In genomic region chr2:45813003-45813601, GRCh38 we compare ENCODE assay signal across 11 cellular contexts.
A peak's percentile ranks its signal among the peaks of the same experiment; 100 is the strongest.
DNase-seq lines count a peak whose midpoint lies in the region; ATAC-seq and TF ChIP-seq lines count a peak whose summit lies in the region.
"Had no signal": no experiment of that assay in that cellular context is flagged by ENCODE, and none has a peak within 500 bp of the region (broad histone marks: within the 10 kb centered on the region; RNA-seq: fewer than 3 reads in every experiment).

No MANE protein-coding gene starts in this region.

- H3K9me3 Mint-ChIP-seq in endodermal cell: no peaks in the 10 kb centered on the region
- no peaks in the 10 kb centered on the region for H3K9me3 Mint-ChIP-seq in nephron
- peaks cover 3% of the 10 kb centered on the region; the same call in 1 of the 2 replicates for H3K9me3 Mint-ChIP-seq in WTC11
- H3K9me3 Mint-ChIP-seq: central memory CD8-positive, alpha-beta T cell had no signal

- H3K27ac ChIP-seq in endodermal cell (ENCODE audit: low read depth, low read length): peak overlapping the region; percentile 66
- H3K27ac ChIP-seq in PC-3 (ENCODE audit: low read length): no peak overlapping the region
- no peak overlapping the region for H3K27ac ChIP-seq in tibial artery

- H3K4me3 Mint-ChIP-seq in endodermal cell (no peak overlapping the region), nephron (peak overlapping the region in 1 of 3 experiments; percentile 16), WTC11 (no peak overlapping the region)
- H3K4me3 Mint-ChIP-seq: central memory CD8-positive, alpha-beta T cell had no signal

- no peaks in the 10 kb centered on the region for H3F3A ChIP-seq in PC-3 (ENCODE audit: low read length, unreplicated experiment)

- H3K27me3 ChIP-seq in endodermal cell (ENCODE audit: control insufficient read depth, insufficient read depth, low read length, poor library complexity, severe bottlenecking) (no peaks in the 10 kb centered on the region), PC-3 (ENCODE audit: low read length) (no peaks in the 10 kb centered on the region), tibial artery (no peaks in the 10 kb centered on the region)

- H3K4me1 ChIP-seq in endodermal cell (ENCODE audit: control insufficient read depth, insufficient read depth, low read length) (peaks cover 15% of the 10 kb centered on the region), PC-3 (ENCODE audit: insufficient read depth, low read length) (peaks cover 16% of the 10 kb centered on the region), tibial artery (peaks cover 0 to 28% (median 7%) of the 10 kb centered on the region in 4 donors)

- H3K9me3 ChIP-seq in endodermal cell (ENCODE audit: control insufficient read depth, low read length) (no peaks in the 10 kb centered on the region), PC-3 (ENCODE audit: low read length) (no peaks in the 10 kb centered on the region), tibial artery (no peaks in the 10 kb centered on the region)

- H3K9ac ChIP-seq in endodermal cell (ENCODE audit: extremely low read depth, low read length, poor library complexity, severe bottlenecking): no peak overlapping the region
- H3K9ac ChIP-seq in PC-3 (ENCODE audit: low read length): no peak overlapping the region

- H3K27me3 Mint-ChIP-seq in endodermal cell (ENCODE audit: insufficient read depth) (peaks cover 9% of the 10 kb centered on the region), nephron (ENCODE audit: low read depth) (peaks cover 7% of the 10 kb centered on the region), WTC11 (ENCODE audit: low read depth) (no peaks in the 10 kb centered on the region)
- H3K27me3 Mint-ChIP-seq: central memory CD8-positive, alpha-beta T cell had no signal

- BruUV-seq in PC-3 (replicated peaks; lab: Mats Ljungman, UMichigan): no TSS peak

- no peaks in the 10 kb centered on the region for H4K20me1 ChIP-seq in PC-3 (ENCODE audit: low read length)

- H3K4me2 ChIP-seq in PC-3 (ENCODE audit: low read length): no peak overlapping the region

- POLR2A ChIA-PET in WTC11 (lab: Charles Lee): no interaction called here
- POLR2A ChIA-PET in PC-3 (lab: Charles Lee; ENCODE audit: unreplicated experiment): no interaction called here

- H3K36me3 ChIP-seq in endodermal cell (ENCODE audit: control insufficient read depth, insufficient read depth, low read length) (no peaks in the 10 kb centered on the region), PC-3 (ENCODE audit: low read depth, low read length) (no peaks in the 10 kb centered on the region), tibial artery (no peaks in the 10 kb centered on the region)

- intact Hi-C loops in PC-3 (cut with micrococcal nuclease): no loop called here
- intact Hi-C loops in tibial artery (cut with DNase I; ENCODE audit: low total_unique reads): no loop called here

- H3K4me3 ChIP-seq in endodermal cell (ENCODE audit: low read length): no peak overlapping the region
- H3K4me3 ChIP-seq in PC-3 (ENCODE audit: low read length): no peak overlapping the region
- H3K4me3 ChIP-seq in tibial artery: no peak overlapping the region

- TF ChIP-seq CTCF in endodermal cell (conservative IDR thresholded peaks at IDR 0.05) (no peak), nephron (IDR thresholded peaks at IDR 0.05; ENCODE audit: unreplicated experiment in 3 of 3) (no peak), WTC11 (IDR thresholded peaks at IDR 0.05) (no peak), PC-3 (conservative IDR thresholded peaks at IDR 0.05; ENCODE audit: low read depth, low read length) (no peak), tibial artery (IDR thresholded peaks at IDR 0.05) (no peak)

- DNase-seq in DMS79 treated with DMSO at 0.1 percent for 48 hours (lab: John Stamatoyannopoulos, UW): peak; percentile 91
- peak; percentile 72 for DNase-seq in NCI-H2171 treated with DMSO at 0.1 percent for 48 hours (lab: John Stamatoyannopoulos, UW)
- DNase-seq in endodermal cell: no peak
- DNase-seq in WTC11 (ENCODE audit: low spot score): no peak
- no peak for DNase-seq in PC-3
- DNase-seq in tibial artery: no peak
- DNase-seq: Kasumi-1, SHP77 had no signal

- ATAC-seq in HG03521 (IDR thresholded peaks at IDR 0.05; ENCODE audit: unreplicated experiment): no peak
- no peak for ATAC-seq in WTC11
- ATAC-seq in PC-3: no peak

- no peak overlapping the region for H2AFZ ChIP-seq in PC-3 (ENCODE audit: low read length)

- CTCF ChIA-PET in WTC11 (lab: Charles Lee): interaction anchor here (0.5 to 1.4 kb wide), 3 partner anchors 16 to 35 kb away, joined by 3 to 5 read pairs (median 3); no protein-coding TSS in a partner anchor
- CTCF ChIA-PET in PC-3 (lab: Charles Lee): no interaction called here

- WGBS in endodermal cell (ENCODE audit: insufficient coverage in 1 of 2, insufficient read length in 1 of 2), 2 experiments: 84 to 87% methylated on average over 6 to 8 of the region's 8 CpGs

- H3K79me2 ChIP-seq in PC-3 (ENCODE audit: low read length): no peaks in the 10 kb centered on the region

- H3K27ac Mint-ChIP-seq in endodermal cell (no peak overlapping the region), nephron (peak overlapping the region; percentile 90 to 93 (median 91)), WTC11 (no peak overlapping the region)

- H3K4me1 Mint-ChIP-seq in endodermal cell (peaks cover 47% of the 10 kb centered on the region), nephron (peaks cover 53% of the 10 kb centered on the region), WTC11 (peaks cover 42% of the 10 kb centered on the region)

- no peaks in the 10 kb centered on the region for H3K9me2 ChIP-seq in PC-3 (replicated peaks; ENCODE audit: low read length)

- H3K36me3 Mint-ChIP-seq in endodermal cell (ENCODE audit: low read depth) (no peaks in the 10 kb centered on the region), nephron (ENCODE audit: low read depth) (no peaks in the 10 kb centered on the region), WTC11 (no peaks in the 10 kb centered on the region)

TF ChIP-seq in WTC11, 78 proteins besides CTCF, POLR2A, EP300 and RAD21:
- no peak for TF ChIP-seq STAT6 (CRISPR knock-in tag; conservative IDR thresholded peaks at IDR 0.05; ENCODE audit: low read depth)
- TF ChIP-seq ZSCAN18 (CRISPR knock-in tag; IDR thresholded peaks at IDR 0.05): no peak

Comparison
In these comparisons a context has a peak if more than half of its experiments do, and no peak if none do; other contexts are left out.
1. DNase-seq: peak in DMS79 treated with DMSO at 0.1 percent for 48 hours (single experiment) and NCI-H2171 treated with DMSO at 0.1 percent for 48 hours (single experiment); none in endodermal cell (single experiment), WTC11 (single experiment), PC-3 (single experiment) and tibial artery (0 of 2).
2. H3K27ac Mint-ChIP-seq: peak in nephron (3 of 3); none in endodermal cell (single experiment) and WTC11 (single experiment).